Comparison of ENCODE assay signal across 8 cellular contexts in the genomic region with DNA sequence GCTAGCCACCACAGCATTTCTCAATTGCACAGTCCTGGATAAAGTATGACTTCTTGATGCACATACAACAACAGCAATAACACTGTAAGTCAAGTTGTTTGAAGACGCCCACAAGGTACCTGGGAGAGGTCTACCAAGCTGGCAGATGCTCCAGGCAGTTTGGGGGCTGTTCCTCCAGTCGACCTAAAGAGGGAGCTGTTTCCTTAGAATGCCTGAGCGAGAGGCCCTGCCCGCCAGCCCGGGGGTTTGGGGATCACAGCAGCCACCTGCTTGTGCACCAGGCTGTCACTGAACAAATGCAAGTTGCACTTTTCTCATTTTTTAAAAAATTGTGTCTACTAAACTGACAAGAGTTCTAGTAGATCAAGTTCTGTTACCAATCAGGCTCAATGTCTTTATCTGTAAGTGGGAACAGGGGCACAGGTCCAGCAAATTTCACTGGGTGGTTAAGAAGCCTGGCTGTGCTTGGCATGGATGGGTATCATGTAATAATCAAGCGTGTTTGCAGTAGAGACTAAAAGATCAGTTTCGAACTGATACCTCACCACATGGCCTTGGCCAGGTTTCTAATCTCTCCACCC.
DNase-seq lines count a peak whose midpoint lies in the region; ATAC-seq and TF ChIP-seq lines count a peak whose summit lies in the region.

No MANE protein-coding gene starts in this region.

- no peak for TF ChIP-seq EP300 in gastroesophageal sphincter (IDR thresholded peaks at IDR 0.05)

- H3K4me1 ChIP-seq in gastroesophageal sphincter: no peaks in the 10 kb centered on the region

- H3K36me3 ChIP-seq in gastroesophageal sphincter: no peaks in the 10 kb centered on the region

- ATAC-seq in GM21447 (IDR thresholded peaks at IDR 0.05; ENCODE audit: unreplicated experiment): peak; percentile 79
- no peak for ATAC-seq in gastroesophageal sphincter

- TF ChIP-seq POLR2A in gastroesophageal sphincter (IDR thresholded peaks at IDR 0.05): no peak

- H3K27ac ChIP-seq in gastroesophageal sphincter: no peak overlapping the region

- peak; percentile 41 for DNase-seq in DMS53 treated with DMSO at 0.1 percent for 48 hours (lab: John Stamatoyannopoulos, UW; ENCODE audit: unreplicated experiment)
- peak; percentile 50 for DNase-seq in HuH-7 (ENCODE audit: low spot score)
- DNase-seq in T follicular helper cell (ENCODE audit: low read depth): peak; percentile 51
- DNase-seq in amniotic stem cell (lab: John Stamatoyannopoulos, UW): peak; percentile 1
- DNase-seq in iPS DF 4.7 (ENCODE audit: extremely low read depth, low spot score): peak; percentile 38
- peak; percentile 48 to 51 for DNase-seq in stimulated activated CD4-positive, alpha-beta T cell treated with anti-CD3 and anti-CD28 coated beads, Interleukin-1b, Interleukin-23, amount 100 ng/mL, for 1 hour (ENCODE audit: low read depth in 2 of 2)

- TF ChIP-seq CTCF in gastroesophageal sphincter (IDR thresholded peaks at IDR 0.05): peak in 2 of 4 experiments; percentile 7 to 58

- WGBS in gastroesophageal sphincter (ENCODE audit: low coverage in 1 of 2), 2 donors: 28 to 33% methylated on average over 3 to 7 of the region's 7 CpGs

- H3K9me3 ChIP-seq in gastroesophageal sphincter: no peaks in the 10 kb centered on the region

- peaks cover 12% of the 10 kb centered on the region for H3K27me3 ChIP-seq in gastroesophageal sphincter

- no peak overlapping the region for H3K4me3 ChIP-seq in gastroesophageal sphincter

Comparison
In these comparisons a context has a peak if more than half of its experiments do, and no peak if none do; other contexts are left out.
1. DNase-seq: peak in every context shown above with its lines; median percentile 51 in T follicular helper cell; 50 in HuH-7; 50 in stimulated activated CD4-positive, alpha-beta T cell treated with anti-CD3 and anti-CD28 coated beads, Interleukin-1b, Interleukin-23, amount 100 ng/mL, for 1 hour; 41 in DMS53 treated with DMSO at 0.1 percent for 48 hours; 38 in iPS DF 4.7; 1 in amniotic stem cell.